Comparison of ENCODE assay signal across 11 cellular contexts in genomic region chrX:44342866-44343265, GRCh38. TPM values are rescaled to one million over a fixed set of nuclear protein-coding genes. Genes with fewer than 3 reads are reported as not detected.
DNase-seq lines count a peak whose midpoint lies in the region; FAIRE-seq and TF ChIP-seq lines count a peak whose summit lies in the region.
"Had no signal": no experiment of that assay in that cellular context is flagged by ENCODE, and none has a peak within 500 bp of the region (broad histone marks: within the 10 kb centered on the region; RNA-seq: fewer than 3 reads in every experiment).

No MANE protein-coding gene starts in this region.

- H3K79me2 ChIP-seq in Loucy (ENCODE audit: insufficient read depth, low read length) (no peaks in the 10 kb centered on the region), H1 (ENCODE audit: control insufficient read depth in 1 of 2, insufficient read depth in 2 of 2, low read length in 2 of 2) (no peaks in the 10 kb centered on the region)

- peak overlapping the region in 6 of 7 donors; percentile 32 to 91 (median 78) for H3K27ac Mint-ChIP-seq in CD14-positive monocyte

- POLR2A ChIA-PET in H1 (lab: Charles Lee; ENCODE audit: partially characterized antibody) = no interaction called here

- H3K27ac ChIP-seq in H1 (ENCODE audit: low read depth, low read length) (no peak overlapping the region), neuronal stem cell (replicated peaks; ENCODE audit: low read length) (no peak overlapping the region)
- H3K27ac ChIP-seq: adrenal gland had no signal

- H4K8ac ChIP-seq in H1 (ENCODE audit: extremely low read depth, insufficient read depth, low read length) = no peak overlapping the region
- H4K8ac ChIP-seq in neuronal stem cell (ENCODE audit: low read depth, low read length) = no peak overlapping the region

- TF ChIP-seq EP300 in H1 (IDR thresholded peaks at IDR 0.05; ENCODE audit: borderline replicate concordance in 1 of 2, low read depth in 2 of 2, low read length in 2 of 2) = no peak

- H4K20me1 ChIP-seq in Loucy (ENCODE audit: insufficient read depth, low read length, poor library complexity, severe bottlenecking) (no peaks in the 10 kb centered on the region), H1 (replicated peaks in 1 of 2; ENCODE audit: control insufficient read depth in 1 of 2, insufficient read depth in 2 of 2, low read length in 2 of 2) (no peaks in the 10 kb centered on the region)

- TF ChIP-seq RAD21 in H1 (IDR thresholded peaks at IDR 0.05 in 1 of 2, conservative IDR thresholded peaks at IDR 0.05 in 1 of 2; ENCODE audit: low read depth in 2 of 2, low read length in 2 of 2) = no peak

- intact Hi-C loops in CD14-positive monocyte (cut with micrococcal nuclease) = no loop called here

- H2BK5ac ChIP-seq in H1 (ENCODE audit: low read depth, low read length) (no peak overlapping the region), neuronal stem cell (ENCODE audit: low read length) (no peak overlapping the region)

- no peaks in the 10 kb centered on the region for H3K9me2 ChIP-seq in Loucy (replicated peaks; ENCODE audit: low read depth, low read length)

- no peak overlapping the region for H4K91ac ChIP-seq in H1 (replicated peaks; ENCODE audit: insufficient read length, low read length)
- no peak overlapping the region for H4K91ac ChIP-seq in neuronal stem cell (ENCODE audit: low read depth, low read length, poor library complexity)

- H2BK12ac ChIP-seq in H1 (ENCODE audit: low read depth, low read length) (no peak overlapping the region), neuronal stem cell (ENCODE audit: low read length) (no peak overlapping the region)

- H4K5ac ChIP-seq in H1 (ENCODE audit: insufficient read length, low read depth, low read length) = no peak overlapping the region

- no peak for TF ChIP-seq CTCF in CD14-positive monocyte (IDR thresholded peaks at IDR 0.05)
- TF ChIP-seq CTCF in Loucy (conservative IDR thresholded peaks at IDR 0.05; ENCODE audit: low read length) = no peak
- TF ChIP-seq CTCF in H1 (IDR thresholded peaks at IDR 0.05; ENCODE audit: control extremely low read depth in 1 of 3, insufficient read depth in 1 of 3, low read depth in 1 of 3, low read length in 3 of 3) = no peak

- H3F3A ChIP-seq in Loucy (ENCODE audit: low read depth) = peaks cover 3% of the 10 kb centered on the region; the same call in 1 of the 2 replicates

- no peak for TF ChIP-seq POLR2A in H1 (IDR thresholded peaks at IDR 0.05; ENCODE audit: control extremely low read depth in 1 of 2, low read depth in 2 of 2, low read length in 2 of 2)

- peaks cover 22% of the 10 kb centered on the region for H3K4me1 Mint-ChIP-seq in CD14-positive monocyte

- no peaks in the 10 kb centered on the region for H3K23me2 ChIP-seq in H1 (ENCODE audit: low read depth, low read length)

- H3K27me3 Mint-ChIP-seq in CD14-positive monocyte (ENCODE audit: low read depth in 3 of 3) = peaks cover 0 to 51% (median 2%) of the 10 kb centered on the region in 3 donors

- no peaks in the 10 kb centered on the region for H3K9me3 ChIP-seq in Loucy (ENCODE audit: insufficient read depth, low read depth, low read length)
- no peaks in the 10 kb centered on the region; a peak in 1 of 4 replicates for H3K9me3 ChIP-seq in H1 (ENCODE audit: insufficient read depth in 2 of 2, low read depth in 1 of 2, low read length in 1 of 2)
- no peaks in the 10 kb centered on the region for H3K9me3 ChIP-seq in neuronal stem cell (replicated peaks in 1 of 2; ENCODE audit: control insufficient read depth in 2 of 2, insufficient read depth in 1 of 2, low read depth in 1 of 2, low read length in 2 of 2)
- H3K9me3 ChIP-seq: adrenal gland had no signal

- H3K79me1 ChIP-seq in H1 (ENCODE audit: low read depth, low read length) (no peaks in the 10 kb centered on the region), neuronal stem cell (ENCODE audit: low read depth, low read length) (no peaks in the 10 kb centered on the region)

- H2AK5ac ChIP-seq in H1 (ENCODE audit: low read depth, low read length) = no peak overlapping the region
- H2AK5ac ChIP-seq in neuronal stem cell (ENCODE audit: low read depth, low read length) = no peak overlapping the region

- H3K4me1 ChIP-seq in Loucy (ENCODE audit: insufficient read depth, low read length, poor library complexity, severe bottlenecking) (peaks cover 39% of the 10 kb centered on the region), H1 (replicated peaks in 1 of 4; ENCODE audit: control insufficient read depth in 3 of 4, insufficient read depth in 4 of 4, low read length in 3 of 4) (0 out of 7 replicates have a peak, but pooled peaks cover 0 to 2% (median 0%) of the 10 kb centered on the region in 4 experiments), neuronal stem cell (ENCODE audit: control insufficient read depth in 2 of 2, insufficient read depth in 1 of 2, low read depth in 1 of 2, low read length in 2 of 2) (no peaks in the 10 kb centered on the region)
- H3K4me1 ChIP-seq: adrenal gland had no signal

- no peaks in the 10 kb centered on the region for H3K36me3 ChIP-seq in Loucy (ENCODE audit: insufficient read depth, low read length)
- no peaks in the 10 kb centered on the region for H3K36me3 ChIP-seq in H1 (ENCODE audit: control insufficient read depth in 2 of 4, insufficient read depth in 4 of 4, low read length in 3 of 4)
- H3K36me3 ChIP-seq in neuronal stem cell (replicated peaks in 1 of 2; ENCODE audit: control insufficient read depth in 2 of 2, insufficient read depth in 2 of 2, low read length in 2 of 2) = no peaks in the 10 kb centered on the region
- H3K36me3 ChIP-seq: adrenal gland had no signal

- WGBS in H1 (ENCODE audit: extremely low coverage in 1 of 2, insufficient coverage in 1 of 2, insufficient read length in 1 of 2, insufficient replicate concordance in 2 of 2, low coverage in 1 of 2, low lambda C conversion rate in 2 of 2, missing lambda C conversion rate in 1 of 2), 2 experiments = 86% methylated on average over 1 of the region's 3 CpGs; no CpG with 5 or more reads in 1 of the 2 experiments
- WGBS in neuronal stem cell (ENCODE audit: extremely low coverage in 2 of 2, insufficient read length in 2 of 2, insufficient replicate concordance in 1 of 2), 2 donors = no CpG with 5 or more reads among the region's 3 CpGs

- no peak overlapping the region for H3K56ac ChIP-seq in H1 (replicated peaks; ENCODE audit: insufficient read length, low read depth, low read length)

- H3K14ac ChIP-seq in H1 (ENCODE audit: insufficient read length) = no peak overlapping the region
- no peak overlapping the region for H3K14ac ChIP-seq in neuronal stem cell (ENCODE audit: low read length)

- FAIRE-seq in H1 (lab: Jason Lieb, UNC) = peak; percentile 42

- no peak overlapping the region for H2BK15ac ChIP-seq in H1 (ENCODE audit: low read length)
- no peak overlapping the region for H2BK15ac ChIP-seq in neuronal stem cell (ENCODE audit: low read length)

- DNase-seq in CD14-positive monocyte (ENCODE audit: low spot score) (no peak), H1 (ENCODE audit: low read depth in 1 of 2, low spot score in 2 of 2) (no peak), neuronal stem cell (ENCODE audit: low spot score) (no peak), NCI-H510A treated with DMSO at 0.1 percent for 48 hours (lab: John Stamatoyannopoulos, UW) (no peak), GM19238 (ENCODE audit: insufficient read length, low spot score) (no peak), AG08395 (ENCODE audit: low spot score) (no peak), HPDE6-E6E7 (ENCODE audit: extremely low spot score) (no peak)
- DNase-seq: NCI-H524 treated with DMSO at 0.1 percent for 48 hours had no signal

- peak overlapping the region; percentile 79 for H3K4me3 ChIP-seq in Loucy (ENCODE audit: low read length, poor library complexity, severe bottlenecking)
- H3K4me3 ChIP-seq in H1 (ENCODE audit: extremely low read depth in 1 of 4, insufficient read depth in 2 of 4, low read depth in 3 of 4, low read length in 4 of 4) = peak overlapping the region in 2 of 4 experiments; percentile 51 to 55; a peak in 3 of 8 replicates
- H3K4me3 ChIP-seq in neuronal stem cell (ENCODE audit: low read length in 2 of 2) = no peak overlapping the region

- H3K27me3 ChIP-seq in Loucy (ENCODE audit: insufficient read depth, low read length, poor library complexity, severe bottlenecking) (no peaks in the 10 kb centered on the region), H1 (replicated peaks in 1 of 4; ENCODE audit: control insufficient read depth in 3 of 4, extremely low read depth in 1 of 4, insufficient read depth in 3 of 4, low read length in 3 of 4) (no peaks in the 10 kb centered on the region), neuronal stem cell (ENCODE audit: control insufficient read depth in 3 of 3, insufficient read depth in 3 of 3, low read depth in 1 of 3, low read length in 3 of 3) (no peaks in the 10 kb centered on the region)

- H3K9ac ChIP-seq in Loucy (ENCODE audit: low read depth, low read length, poor library complexity, severe bottlenecking) (peak overlapping the region; percentile 88), H1 (replicated peaks in 1 of 4; ENCODE audit: extremely low read depth in 1 of 4, low read depth in 3 of 4, low read length in 3 of 4) (no peak overlapping the region), neuronal stem cell (ENCODE audit: low read depth, low read length, poor library complexity) (no peak overlapping the region)

- H3K9me3 Mint-ChIP-seq in CD14-positive monocyte = no peaks in the 10 kb centered on the region

- no peak overlapping the region for H2BK120ac ChIP-seq in H1 (replicated peaks; ENCODE audit: low read depth, low read length)
- no peak overlapping the region for H2BK120ac ChIP-seq in neuronal stem cell (ENCODE audit: low read depth, low read length)

- no peak overlapping the region for H3K23ac ChIP-seq in H1 (ENCODE audit: insufficient read length)
- no peak overlapping the region for H3K23ac ChIP-seq in neuronal stem cell (ENCODE audit: low read depth, low read length, poor library complexity)

- H3K18ac ChIP-seq in H1 (ENCODE audit: extremely low read depth, low read length) = no peak overlapping the region; the same call in 1 of the 2 replicates
- H3K18ac ChIP-seq in neuronal stem cell (ENCODE audit: low read length) = no peak overlapping the region

- H2BK20ac ChIP-seq in H1 (ENCODE audit: low read length) = no peak overlapping the region

- H3K4me3 Mint-ChIP-seq in CD14-positive monocyte = peak overlapping the region; percentile 85 to 92

- CTCF ChIA-PET in H1 (lab: Charles Lee; ENCODE audit: partially characterized antibody) = no interaction called here

- peak overlapping the region; percentile 91 for H3K4me2 ChIP-seq in Loucy (ENCODE audit: low read depth, low read length, poor library complexity, severe bottlenecking)
- H3K4me2 ChIP-seq in H1 (ENCODE audit: insufficient read depth in 1 of 2, low read depth in 2 of 2, low read length in 2 of 2) = peak overlapping the region; percentile 56 to 79
- H3K4me2 ChIP-seq in neuronal stem cell (ENCODE audit: insufficient read depth, low read length, poor library complexity, severe bottlenecking) = peak overlapping the region; percentile 69

- H2AFZ ChIP-seq in Loucy (ENCODE audit: low read length) (no peak overlapping the region), H1 (ENCODE audit: low read length) (no peak overlapping the region), neuronal stem cell (ENCODE audit: low read length) (no peak overlapping the region)

- H3K4ac ChIP-seq in H1 (replicated peaks; ENCODE audit: insufficient read length, low read depth, low read length) (no peak overlapping the region), neuronal stem cell (ENCODE audit: low read length) (no peak overlapping the region)

- H3K36me3 Mint-ChIP-seq in CD14-positive monocyte = no peaks in the 10 kb centered on the region

RNA-seq across cellular contexts. Expression of gene EFHC2, which starts 0.6 kb away (rescaled TPM):
- under 1 TPM in 1 of 2 donors, not detected in 1; 0.22 TPM for polyA plus RNA-seq in CD14-positive monocyte
- total RNA-seq in H1 (2021; fragmentation: NEBNext Ultra II Directional; extraction: Animal tissue kit (Norgen Biotek cat#: 25700)) = 3.3 and 3.4 TPM in 2 replicates
- 0.91 and 1.8 TPM in 2 replicates for polyA plus RNA-seq in H1 (2011; rRNA removed)
- 2.4 TPM for polyA plus RNA-seq in H1 (2011; cell fraction: cytosol; rRNA removed)
- polyA plus RNA-seq in H1 (2011; cell fraction: nucleus; rRNA removed) = 1.2 TPM
- 1.3 to 2.9 TPM (median 1.6 TPM) in 4 replicates for polyA plus RNA-seq in H1 (2012, experiment 1 of 2)
- polyA plus RNA-seq in H1 (2012, experiment 2 of 2) = 0.18 TPM
- polyA plus RNA-seq in H1 (2013, experiment 1 of 2) = 3.3 TPM
- 3.6 TPM for polyA plus RNA-seq in H1 (2013, experiment 2 of 2)
- polyA minus RNA-seq in H1 (2011; rRNA and poly(A)+ RNA removed) = 2.0 and 4.2 TPM in 2 replicates
- polyA minus RNA-seq in H1 (2011; cell fraction: cytosol; rRNA and poly(A)+ RNA removed) = 0.59 TPM
- 3.6 TPM for polyA minus RNA-seq in H1 (2011; cell fraction: nucleus; rRNA and poly(A)+ RNA removed)
- polyA plus RNA-seq in neuronal stem cell (2013, experiment 1 of 2) = 3.4 TPM
- 3.5 TPM for polyA plus RNA-seq in neuronal stem cell (2013, experiment 2 of 2)
- total RNA-seq: HT1080 had no signal
